In genomic region chr6:21754891-21755290, GRCh38 we compare ENCODE assay signal across 1 cellular context.
TF ChIP-seq lines count a peak whose summit lies in the region.

No MANE protein-coding gene starts in this region.

TF ChIP-seq in HCT116, 20 proteins besides CTCF, POLR2A, EP300 and RAD21 (continued from another document):
- no peak for TF ChIP-seq REST (IDR thresholded peaks at IDR 0.05; ENCODE audit: low read depth)
- peak; percentile 87 for TF ChIP-seq CBX3 (IDR thresholded peaks at IDR 0.05; ENCODE audit: low read depth)
- peak; percentile 72 for TF ChIP-seq SP1 (IDR thresholded peaks at IDR 0.05; ENCODE audit: low read depth)
- TF ChIP-seq CEBPB (IDR thresholded peaks at IDR 0.05; ENCODE audit: low read depth), result no peak; the same call in 1 of the 2 replicates
- no peak for TF ChIP-seq EGR1 (IDR thresholded peaks at IDR 0.05; ENCODE audit: low read depth)
- TF ChIP-seq MAX (IDR thresholded peaks at IDR 0.05), result peak; percentile 88
- no peak for TF ChIP-seq TCF7L2 (IDR thresholded peaks at IDR 0.05; ENCODE audit: borderline replicate concordance, extremely low read depth, insufficient read depth, insufficient read length)
- TF ChIP-seq ZNF274 (IDR thresholded peaks at IDR 0.05; ENCODE audit: low read depth, low read length), result no peak
- TF ChIP-seq POLR2AphosphoS5 (IDR thresholded peaks at IDR 0.05; ENCODE audit: low read depth, low read length), result peak; percentile 43; the same call in 1 of the 2 replicates
- no peak for TF ChIP-seq EZH2 (IDR thresholded peaks at IDR 0.05)
